In the genomic region with DNA sequence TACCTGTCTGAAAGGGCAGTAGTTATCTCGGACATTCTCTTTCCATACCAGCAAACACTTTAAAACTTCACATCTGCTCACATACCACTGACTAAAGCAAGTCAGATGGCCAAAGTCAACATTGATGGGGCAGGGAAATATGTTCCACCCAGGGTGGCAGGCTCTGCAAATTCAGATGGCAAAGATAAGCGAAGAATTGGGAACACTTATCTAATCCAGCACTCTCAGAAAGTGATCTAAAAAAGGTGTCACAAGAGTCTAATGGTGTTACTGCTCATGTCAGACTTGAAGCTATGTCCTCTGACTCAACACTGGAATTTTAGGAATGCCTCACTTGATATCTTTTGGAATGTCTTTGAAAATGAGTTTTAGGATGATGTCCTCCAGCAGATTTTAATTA, we compare ENCODE assay signal across 16 cellular contexts.
"Had no signal": no experiment of that assay in that cellular context is flagged by ENCODE, and none has a peak within 500 bp of the region (broad histone marks: within the 10 kb centered on the region; RNA-seq: fewer than 3 reads in every experiment).

No MANE protein-coding gene starts in this region.

- H3K36me3 Mint-ChIP-seq: activated naive CD4-positive, alpha-beta T cell treated with anti-CD3 and anti-CD28 coated beads, Interleukin-2, amount 10 ng/mL, durations not matched to agents 7 days and 5 days; brain; naive B cell had no signal

- H3K4me3 ChIP-seq: esophagus muscularis mucosa, heart left ventricle, skin epidermis, stomach, thoracic aorta, vagina had no signal

- H3K9me3 Mint-ChIP-seq: activated B cell treated with CpG ODN at 0.5 μM for 24 hours; activated CD4-positive, alpha-beta T cell treated with anti-CD3 and anti-CD28 coated beads, Interleukin-2, amount 10 ng/mL, durations not matched to agents 24 days and 14 days had no signal

- H3K4me1 ChIP-seq: esophagus muscularis mucosa, foreskin keratinocyte, heart left ventricle, stomach, vagina had no signal

- DNase-seq: activated B cell treated with CpG ODN at 0.5 μM for 24 hours; activated CD4-positive, alpha-beta T cell treated with anti-CD3 and anti-CD28 coated beads, Interleukin-2, amount 10 ng/mL, durations not matched to agents 24 days and 14 days; activated naive CD4-positive, alpha-beta T cell treated with anti-CD3 and anti-CD28 coated beads, Interleukin-2, amount 10 ng/mL, durations not matched to agents 7 days and 5 days; activated T-cell treated with anti-CD3 and anti-CD28 coated beads for 4 hours; foreskin keratinocyte; heart left ventricle; naive B cell; stimulated activated CD4-positive, alpha-beta T cell treated with anti-CD3 and anti-CD28 coated beads, Interleukin-4, amount 100 ng/mL, for 4 hours; stomach had no signal

- H3K27ac ChIP-seq: esophagus muscularis mucosa, foreskin keratinocyte, heart left ventricle, skin epidermis, stomach, thoracic aorta, vagina had no signal

- H3K27me3 Mint-ChIP-seq: activated B cell treated with CpG ODN at 0.5 μM for 24 hours; activated CD4-positive, alpha-beta T cell treated with anti-CD3 and anti-CD28 coated beads, Interleukin-2, amount 10 ng/mL, durations not matched to agents 24 days and 14 days; activated naive CD4-positive, alpha-beta T cell treated with anti-CD3 and anti-CD28 coated beads, Interleukin-2, amount 10 ng/mL, durations not matched to agents 7 days and 5 days had no signal

- H3K27me3 ChIP-seq: esophagus muscularis mucosa, foreskin keratinocyte, heart left ventricle, stomach, vagina had no signal

- H3K36me3 ChIP-seq: esophagus muscularis mucosa, heart left ventricle, stomach, thoracic aorta, vagina had no signal

- H3K9me3 ChIP-seq: heart left ventricle, stomach, thoracic aorta, vagina had no signal

- H3K4me1 Mint-ChIP-seq: activated B cell treated with CpG ODN at 0.5 μM for 24 hours; activated CD4-positive, alpha-beta T cell treated with anti-CD3 and anti-CD28 coated beads, Interleukin-2, amount 10 ng/mL, durations not matched to agents 24 days and 14 days; activated naive CD4-positive, alpha-beta T cell treated with anti-CD3 and anti-CD28 coated beads, Interleukin-2, amount 10 ng/mL, durations not matched to agents 7 days and 5 days; brain had no signal

- H3K27ac Mint-ChIP-seq: activated B cell treated with CpG ODN at 0.5 μM for 24 hours; activated CD4-positive, alpha-beta T cell treated with anti-CD3 and anti-CD28 coated beads, Interleukin-2, amount 10 ng/mL, durations not matched to agents 24 days and 14 days; activated naive CD4-positive, alpha-beta T cell treated with anti-CD3 and anti-CD28 coated beads, Interleukin-2, amount 10 ng/mL, durations not matched to agents 7 days and 5 days; activated T-helper 2 cell treated with anti-CD3 and anti-CD28 coated beads, Interferon-gamma antibody, Interleukin-2, Interleukin-4, amounts not matched to agents 10 μg/mL and 5 μg/mL and 100 μg/mL, durations not matched to agents 14 hours and 24 hours and 36 hours; brain; naive B cell; T-helper 1 cell treated with Interleukin-12 subunit alpha and Interleukin-12 subunit beta and Interleukin-4 antibody, amounts not matched to agents 30 μg/mL and 1 μg/mL, for 36 hours had no signal

- H3K4me3 Mint-ChIP-seq: activated B cell treated with CpG ODN at 0.5 μM for 24 hours; activated CD4-positive, alpha-beta T cell treated with anti-CD3 and anti-CD28 coated beads, Interleukin-2, amount 10 ng/mL, durations not matched to agents 24 days and 14 days; activated naive CD4-positive, alpha-beta T cell treated with anti-CD3 and anti-CD28 coated beads, Interleukin-2, amount 10 ng/mL, durations not matched to agents 7 days and 5 days; brain; naive B cell; T-helper 1 cell treated with Interleukin-12 subunit alpha and Interleukin-12 subunit beta and Interleukin-4 antibody, amounts not matched to agents 30 μg/mL and 1 μg/mL, for 36 hours had no signal
